Comparison of ENCODE assay signal across 11 cellular contexts in genomic region chr13:93116809-93117208, GRCh38.
DNase-seq lines count a peak whose midpoint lies in the region; ATAC-seq and TF ChIP-seq lines count a peak whose summit lies in the region.
"Had no signal": no experiment of that assay in that cellular context is flagged by ENCODE, and none has a peak within 500 bp of the region (broad histone marks: within the 10 kb centered on the region; RNA-seq: fewer than 3 reads in every experiment).

No MANE protein-coding gene starts in this region.

- ATAC-seq in GM18517 (IDR thresholded peaks at IDR 0.05; ENCODE audit: unreplicated experiment) = no peak
- no peak for ATAC-seq in HG03159 (IDR thresholded peaks at IDR 0.05; ENCODE audit: unreplicated experiment)
- ATAC-seq: A549 had no signal

- DNase-seq in NCI-H1105 treated with DMSO at 0.1 percent for 48 hours (lab: John Stamatoyannopoulos, UW) = peak; percentile 2
- no peak for DNase-seq in NCI-H1105 (lab: John Stamatoyannopoulos, UW)
- DNase-seq in NCI-H1092 treated with DMSO at 0.1 percent for 48 hours (lab: John Stamatoyannopoulos, UW) = peak; percentile 42
- peak; percentile 33 for DNase-seq in myocyte (ENCODE audit: low read depth)
- no peak for DNase-seq in effector CD4-positive, alpha-beta T cell
- DNase-seq: RPMI8226 had no signal

- peak; percentile 47; the same call in 1 of the 2 replicates for TF ChIP-seq CTCF in VCaP (conservative IDR thresholded peaks at IDR 0.05)

- H3K27ac ChIP-seq in VCaP = no peak overlapping the region
- H3K27ac ChIP-seq: A549, parathyroid adenoma had no signal

Comparison
In these comparisons a context has a peak if more than half of its experiments do, and no peak if none do; other contexts are left out.
1. DNase-seq: peak in NCI-H1105 treated with DMSO at 0.1 percent for 48 hours (single experiment), NCI-H1092 treated with DMSO at 0.1 percent for 48 hours (single experiment) and myocyte (single experiment); none in NCI-H1105 (single experiment) and effector CD4-positive, alpha-beta T cell (single experiment).